ENCODE assay signal across 8 cellular contexts in genomic region chr6:167350731-167351655, GRCh38. TPM values are rescaled to one million over a fixed set of nuclear protein-coding genes. Genes with fewer than 3 reads are reported as not detected.
DNase-seq lines count a peak whose midpoint lies in the region; ATAC-seq and TF ChIP-seq lines count a peak whose summit lies in the region.

No MANE protein-coding gene starts in this region.

- H3K27ac ChIP-seq in MM.1S (ENCODE audit: low read length) (no peak overlapping the region), body of pancreas (peak overlapping the region in 2 of 4 donors; percentile 10 to 15)

- H3F3A ChIP-seq in MM.1S (ENCODE audit: insufficient read depth, low read length): no peaks in the 10 kb centered on the region

- H3K36me3 ChIP-seq in MM.1S (replicated peaks; ENCODE audit: insufficient read depth, low read length): no peaks in the 10 kb centered on the region
- no peaks in the 10 kb centered on the region for H3K36me3 ChIP-seq in body of pancreas (replicated peaks in 1 of 2; ENCODE audit: insufficient read depth in 1 of 2, low read depth in 2 of 2)

- H4K20me1 ChIP-seq in MM.1S (ENCODE audit: insufficient read depth, low read length): no peaks in the 10 kb centered on the region

- H3K9me3 ChIP-seq in MM.1S (replicated peaks; ENCODE audit: insufficient read depth, low read length): no peaks in the 10 kb centered on the region
- H3K9me3 ChIP-seq in body of pancreas: no peaks in the 10 kb centered on the region

- H3K9me2 ChIP-seq in MM.1S (replicated peaks; ENCODE audit: insufficient read depth, low read length): no peaks in the 10 kb centered on the region

- WGBS in body of pancreas, 2 donors: 1% methylated on average over 23 to 61 of the region's 62 CpGs

- TF ChIP-seq CTCF in MM.1S (IDR thresholded peaks at IDR 0.05; ENCODE audit: low read length): peak; percentile 55
- TF ChIP-seq CTCF in body of pancreas (IDR thresholded peaks at IDR 0.05): peak; percentile 30 to 76 (median 68)

- intact Hi-C loops in body of pancreas (cut with DNase I): no loop called here

- peak; percentile 46 for DNase-seq in DMS153 treated with DMSO at 0.1 percent for 48 hours (lab: John Stamatoyannopoulos, UW; ENCODE audit: unreplicated experiment)
- DNase-seq in MM.1S: peak; percentile 70
- DNase-seq in T-helper 9 cell: peak; percentile 81
- DNase-seq in body of pancreas: peak; percentile 66 to 84 (median 76)
- peak; percentile 62 for DNase-seq in inferior parietal cortex (ENCODE audit: extremely low spot score)
- DNase-seq in stimulated activated CD4-positive, alpha-beta T cell treated with anti-CD3 and anti-CD28 coated beads, Interleukin-12 subunit alpha, Interleukin-12 subunit beta, amount 100 ng/mL, for 4 hours: peak; percentile 85
- DNase-seq in NK-92 treated with Interleukin-12 subunit alpha and Interleukin-12 subunit beta, amount 100 ng/mL, for 24 hours (lab: John Stamatoyannopoulos, UW): no peak

- H3K4me3 ChIP-seq in MM.1S (ENCODE audit: low read length): peak overlapping the region; percentile 47
- peak overlapping the region; percentile 9 to 15 for H3K4me3 ChIP-seq in body of pancreas

- no peaks in the 10 kb centered on the region for H3K79me2 ChIP-seq in MM.1S (ENCODE audit: low read length)

- H3K9ac ChIP-seq in MM.1S (ENCODE audit: low read length): no peak overlapping the region; the same call in 1 of the 2 replicates

- peak in 2 of 3 donors; percentile 9 to 23 for TF ChIP-seq POLR2A in body of pancreas (IDR thresholded peaks at IDR 0.05)

- H3K4me2 ChIP-seq in MM.1S (ENCODE audit: low read depth, low read length): peak overlapping the region; percentile 59

- H3K4me1 ChIP-seq in MM.1S (ENCODE audit: low read length) (no peaks in the 10 kb centered on the region), body of pancreas (peaks cover 12% of the 10 kb centered on the region)

- ATAC-seq in GM21619 (IDR thresholded peaks at IDR 0.05; ENCODE audit: unreplicated experiment): peak; percentile 53
- peak; percentile 82 for ATAC-seq in body of pancreas

- H3K27me3 ChIP-seq in MM.1S (replicated peaks; ENCODE audit: insufficient read depth, low read length) (no peaks in the 10 kb centered on the region), body of pancreas (no peaks in the 10 kb centered on the region)

- peak overlapping the region; percentile 48; the same call in 1 of the 2 replicates for H2AFZ ChIP-seq in MM.1S (ENCODE audit: low read length)

RNA-seq across cellular contexts. Expression of gene TTLL2, which starts 26.1 kb away (rescaled TPM):
- not detected for total RNA-seq in body of pancreas

RNA-seq across cellular contexts. Expression of gene UNC93A, which starts 59.9 kb away (rescaled TPM):
- not detected for total RNA-seq in body of pancreas
